Comparison of ENCODE assay signal across 18 cellular contexts in genomic region chr12:109621271-109621671, GRCh38.
DNase-seq lines count a peak whose midpoint lies in the region; FAIRE-seq and TF ChIP-seq lines count a peak whose summit lies in the region.
"Had no signal": no experiment of that assay in that cellular context is flagged by ENCODE, and none has a peak within 500 bp of the region (broad histone marks: within the 10 kb centered on the region; RNA-seq: fewer than 3 reads in every experiment).

No MANE protein-coding gene starts in this region.

- H3K4me2 ChIP-seq in MM.1S (ENCODE audit: low read depth, low read length): no peak overlapping the region

- H2AFZ ChIP-seq in MM.1S (ENCODE audit: low read length): no peak overlapping the region

- no peaks in the 10 kb centered on the region for H3K9me2 ChIP-seq in MM.1S (replicated peaks; ENCODE audit: insufficient read depth, low read length)

- no peak overlapping the region for H3K9ac ChIP-seq in MM.1S (ENCODE audit: low read length)

- H3K79me2 ChIP-seq in MM.1S (ENCODE audit: low read length): no peaks in the 10 kb centered on the region

- FAIRE-seq in islet of Langerhans (lab: Jason Lieb, UNC): peak; percentile 64
- FAIRE-seq: small intestine had no signal

- peak; percentile 54 for DNase-seq in AG20443 (ENCODE audit: low spot score)
- peak; percentile 70 for DNase-seq in GM04504 (ENCODE audit: low read depth)
- DNase-seq in iPS-NIHi11 (ENCODE audit: low spot score): no peak
- DNase-seq in MM.1S: no peak
- DNase-seq in effector memory CD4-positive, alpha-beta T cell: no peak
- DNase-seq: activated CD4-positive, alpha-beta T cell treated with anti-CD3 and anti-CD28 coated beads, Interleukin-2, amount 50 U/mL, for 1 hour; activated naive CD8-positive, alpha-beta T cell treated with anti-CD3 and anti-CD28 coated beads for 36 hours; activated T-cell treated with anti-CD3 and anti-CD28 coated beads, Interleukin-2, amount 50 U/mL, for 1 hour; CD8-positive, alpha-beta T cell; Kasumi-1; left colon; posterior cingulate gyrus; stimulated activated naive B cell treated with anti-CD40 and anti-IgM and Interleukin-4, amounts not matched to agents 10 μg/mL and 1 μg/mL and 100 μg/mL, for 72 hours had no signal

- no peaks in the 10 kb centered on the region for H3K9me3 ChIP-seq in MM.1S (replicated peaks; ENCODE audit: insufficient read depth, low read length)
- no peaks in the 10 kb centered on the region for H3K9me3 ChIP-seq in effector memory CD4-positive, alpha-beta T cell (ENCODE audit: control insufficient read depth, low read length)
- H3K9me3 ChIP-seq: vagina had no signal

- H3K27ac ChIP-seq in angular gyrus (ENCODE audit: low read depth, low read length) (peak overlapping the region; percentile 47), MM.1S (ENCODE audit: low read length) (no peak overlapping the region)
- no peak overlapping the region for H3K27ac ChIP-seq in effector memory CD4-positive, alpha-beta T cell (ENCODE audit: insufficient read depth, low read length, poor library complexity, severe bottlenecking)
- H3K27ac ChIP-seq: cardiac muscle cell, vagina had no signal

- no peak for TF ChIP-seq CTCF in MM.1S (IDR thresholded peaks at IDR 0.05; ENCODE audit: low read length)

- H3K27me3 ChIP-seq in MM.1S (replicated peaks; ENCODE audit: insufficient read depth, low read length): peaks cover 13% of the 10 kb centered on the region; the same call in 1 of the 2 replicates
- no peaks in the 10 kb centered on the region for H3K27me3 ChIP-seq in effector memory CD4-positive, alpha-beta T cell (replicated peaks; ENCODE audit: control insufficient read depth, insufficient read depth, low read length, poor library complexity, severe bottlenecking)
- H3K27me3 ChIP-seq: cardiac muscle cell, vagina had no signal

- H3F3A ChIP-seq in MM.1S (ENCODE audit: insufficient read depth, low read length): no peaks in the 10 kb centered on the region

- no peak overlapping the region for H3K4me3 ChIP-seq in MM.1S (ENCODE audit: low read length)
- H3K4me3 ChIP-seq in effector memory CD4-positive, alpha-beta T cell (ENCODE audit: insufficient read depth, low read depth, low read length, poor library complexity, severe bottlenecking): no peak overlapping the region
- H3K4me3 ChIP-seq: cardiac muscle cell, vagina had no signal

- H4K20me1 ChIP-seq in MM.1S (ENCODE audit: insufficient read depth, low read length): no peaks in the 10 kb centered on the region

- H3K36me3 ChIP-seq in MM.1S (replicated peaks; ENCODE audit: insufficient read depth, low read length): no peaks in the 10 kb centered on the region
- H3K36me3 ChIP-seq in effector memory CD4-positive, alpha-beta T cell (ENCODE audit: control insufficient read depth, insufficient read depth, low read length): no peaks in the 10 kb centered on the region
- H3K36me3 ChIP-seq: cardiac muscle cell, vagina had no signal

- no peaks in the 10 kb centered on the region for H3K4me1 ChIP-seq in MM.1S (ENCODE audit: low read length)
- no peaks in the 10 kb centered on the region for H3K4me1 ChIP-seq in effector memory CD4-positive, alpha-beta T cell (ENCODE audit: control insufficient read depth, insufficient read depth, low read length, poor library complexity, severe bottlenecking)
- H3K4me1 ChIP-seq: vagina had no signal

Comparison
In these comparisons a context has a peak if more than half of its experiments do, and no peak if none do; other contexts are left out.
1. DNase-seq: peak in AG20443 (single experiment) and GM04504 (single experiment); none in iPS-NIHi11 (single experiment), MM.1S (single experiment) and effector memory CD4-positive, alpha-beta T cell (0 of 3).